10 cellular contexts compared by ENCODE assay signal in genomic region chr2:37201766-37202165, GRCh38. TPM values are rescaled to one million over a fixed set of nuclear protein-coding genes. Genes with fewer than 3 reads are reported as not detected.
A peak's percentile ranks its signal among the peaks of the same experiment; 100 is the strongest.
DNase-seq lines count a peak whose midpoint lies in the region; ATAC-seq, FAIRE-seq and TF ChIP-seq lines count a peak whose summit lies in the region.
"Had no signal": no experiment of that assay in that cellular context is flagged by ENCODE, and none has a peak within 500 bp of the region (broad histone marks: within the 10 kb centered on the region; RNA-seq: fewer than 3 reads in every experiment).

No MANE protein-coding gene starts in this region.

- no peak for FAIRE-seq in kidney (lab: Jason Lieb, UNC)
- FAIRE-seq: RCC 7860 had no signal

- intact Hi-C loops in Panc1 (cut with micrococcal nuclease; ENCODE audit: unreplicated experiment) (no loop called here), colonic mucosa (cut with DNase I) (no loop called here), kidney (cut with DNase I) (no loop called here)

- TSS peak; percentile 10 for BruUV-seq in Panc1 (replicated peaks; lab: Mats Ljungman, UMichigan)

- TF ChIP-seq CTCF in Panc1 (IDR thresholded peaks at IDR 0.05) (no peak), colonic mucosa (IDR thresholded peaks at IDR 0.05) (no peak), kidney (IDR thresholded peaks at IDR 0.05; ENCODE audit: borderline replicate concordance, extremely low read depth, insufficient read depth) (no peak)

- H3K36me3 ChIP-seq in Panc1 (ENCODE audit: control insufficient read depth, insufficient read depth, low read length) (peaks cover 33% of the 10 kb centered on the region), colonic mucosa (peaks cover 6% of the 10 kb centered on the region), kidney (ENCODE audit: control insufficient read depth in 1 of 2, insufficient read depth in 2 of 2, low read length in 2 of 2) (peaks cover 15 to 21% of the 10 kb centered on the region in 2 donors)

- DNase-seq in activated CD4-positive, alpha-beta T cell treated with anti-CD3 and anti-CD28 coated beads for 4 hours: peak; percentile 28 to 39
- DNase-seq in activated CD4-positive, alpha-beta T cell treated with anti-CD3 and anti-CD28 coated beads, Interleukin-2, amount 50 U/mL, for 1 hour: no peak
- DNase-seq in Panc1 (ENCODE audit: low read depth, low spot score) (no peak), colonic mucosa (no peak), kidney (no peak), NCI-H2029 treated with DMSO at 0.1 percent for 48 hours (lab: John Stamatoyannopoulos, UW) (no peak)
- DNase-seq in activated naive CD8-positive, alpha-beta T cell treated with anti-CD3 and anti-CD28 coated beads for 36 hours: peak; percentile 60
- DNase-seq in stimulated activated CD8-positive, alpha-beta memory T cell treated with anti-CD3 and anti-CD28 coated beads, Interleukin-15, amount 100 ng/mL, for 48 hours (ENCODE audit: low read depth in 2 of 2): peak; percentile 47 to 52

- no peaks in the 10 kb centered on the region for H3K27me3 Mint-ChIP-seq in activated naive CD8-positive, alpha-beta T cell treated with anti-CD3 and anti-CD28 coated beads for 36 hours

- peaks cover 12% of the 10 kb centered on the region for H3K9me3 Mint-ChIP-seq in activated naive CD8-positive, alpha-beta T cell treated with anti-CD3 and anti-CD28 coated beads for 36 hours

- H3K27me3 ChIP-seq in Panc1 (ENCODE audit: control insufficient read depth, insufficient read depth, low read length) (no peaks in the 10 kb centered on the region), colonic mucosa (no peaks in the 10 kb centered on the region)

- H3K4me1 Mint-ChIP-seq in activated naive CD8-positive, alpha-beta T cell treated with anti-CD3 and anti-CD28 coated beads for 36 hours: peaks cover 44% of the 10 kb centered on the region

- H3K9me3 ChIP-seq in Panc1 (ENCODE audit: control insufficient read depth, insufficient read depth, low read depth, low read length) (peaks cover 5% of the 10 kb centered on the region; the same call in 1 of the 2 replicates), colonic mucosa (no peaks in the 10 kb centered on the region), kidney (ENCODE audit: control insufficient read depth in 1 of 2, low read length in 2 of 2) (peaks cover 0 to 9% of the 10 kb centered on the region in 2 donors)

- peak overlapping the region; percentile 55 for H3K27ac Mint-ChIP-seq in activated naive CD8-positive, alpha-beta T cell treated with anti-CD3 and anti-CD28 coated beads for 36 hours

- CTCF ChIA-PET in Panc1 (lab: Charles Lee): no interaction called here

- H3K27ac ChIP-seq in Panc1 (ENCODE audit: low read length) (no peak overlapping the region), colonic mucosa (no peak overlapping the region), kidney (ENCODE audit: low read depth in 2 of 2, low read length in 2 of 2) (no peak overlapping the region)
- H3K27ac ChIP-seq: epithelial cell of prostate had no signal

- POLR2A ChIA-PET in Panc1 (lab: Charles Lee): no interaction called here

- peaks cover 76% of the 10 kb centered on the region for H3K36me3 Mint-ChIP-seq in activated naive CD8-positive, alpha-beta T cell treated with anti-CD3 and anti-CD28 coated beads for 36 hours

- H3K4me1 ChIP-seq in Panc1 (ENCODE audit: control insufficient read depth, insufficient read depth, low read length) (no peaks in the 10 kb centered on the region), colonic mucosa (no peaks in the 10 kb centered on the region), kidney (ENCODE audit: control insufficient read depth in 1 of 2, insufficient read depth in 1 of 2, low read depth in 1 of 2, low read length in 2 of 2) (peaks cover 0 to 4% of the 10 kb centered on the region in 2 donors)

- ATAC-seq in Panc1: no peak

- in situ Hi-C loops in Panc1 (cut with HindIII; ENCODE audit: low pct_unique_long_range_greater_than_20kb, low sequenced_read_pairs): no loop called here

- peak overlapping the region; percentile 14 for H3K4me3 Mint-ChIP-seq in activated naive CD8-positive, alpha-beta T cell treated with anti-CD3 and anti-CD28 coated beads for 36 hours

- H3K4me3 ChIP-seq in Panc1 (ENCODE audit: low read depth in 2 of 2, low read length in 2 of 2) (no peak overlapping the region), colonic mucosa (no peak overlapping the region), kidney (ENCODE audit: low read length in 2 of 2) (no peak overlapping the region)

- no peak overlapping the region for H3K9ac ChIP-seq in colonic mucosa (ENCODE audit: low read depth in 2 of 2, low read length in 2 of 2)
- H3K9ac ChIP-seq in kidney (ENCODE audit: low read length in 2 of 2): no peak overlapping the region

RNA-seq across cellular contexts. Expression of gene CEBPZOS, which starts 5.5 kb away (rescaled TPM):
- total RNA-seq in Panc1 (2021; ENCODE audit: unreplicated experiment) (49.3 TPM), colonic mucosa (10 to 100 TPM; 43.1 to 49.4 TPM), kidney (38.3 TPM)
- 18.5 TPM for polyA plus RNA-seq in Panc1 (2012; ENCODE audit: insufficient read length)
- 10 to 100 TPM; 37.3 to 38.8 TPM for total RNA-seq in activated naive CD8-positive, alpha-beta T cell treated with anti-CD3 and anti-CD28 coated beads for 36 hours
- 60.7 TPM for polyA plus RNA-seq in kidney (ENCODE audit: insufficient read depth, low read depth, low replicate concordance)

RNA-seq across cellular contexts. Expression of gene SULT6B1, which starts 13.3 kb away (rescaled TPM):
- total RNA-seq in Panc1 (2021; ENCODE audit: unreplicated experiment) (not detected), colonic mucosa (not detected), kidney (not detected)
- polyA plus RNA-seq in Panc1 (2012; ENCODE audit: insufficient read length): not detected
- not detected for total RNA-seq in activated naive CD8-positive, alpha-beta T cell treated with anti-CD3 and anti-CD28 coated beads for 36 hours
- not detected for polyA plus RNA-seq in kidney (ENCODE audit: insufficient read depth, low read depth, low replicate concordance)

RNA-seq across cellular contexts. Expression of gene CEBPZ, which starts 29.6 kb away (rescaled TPM):
- total RNA-seq in Panc1 (2021; ENCODE audit: unreplicated experiment): 63.8 TPM
- 24.3 TPM for polyA plus RNA-seq in Panc1 (2012; ENCODE audit: insufficient read length)
- total RNA-seq in activated naive CD8-positive, alpha-beta T cell treated with anti-CD3 and anti-CD28 coated beads for 36 hours: 100 to 1,000 TPM; 102 to 119 TPM
- total RNA-seq in colonic mucosa: 10 to 100 TPM; 43.6 to 53.2 TPM
- total RNA-seq in kidney: 55.9 TPM
- polyA plus RNA-seq in kidney (ENCODE audit: insufficient read depth, low read depth, low replicate concordance): 45.5 TPM

RNA-seq across cellular contexts. Expression of gene NDUFAF7, which starts 29.7 kb away (rescaled TPM):
- total RNA-seq in Panc1 (2021; ENCODE audit: unreplicated experiment): 17.7 TPM
- polyA plus RNA-seq in Panc1 (2012; ENCODE audit: insufficient read length): 12.8 TPM
- total RNA-seq in activated naive CD8-positive, alpha-beta T cell treated with anti-CD3 and anti-CD28 coated beads for 36 hours: 10 to 100 TPM; 20.9 to 21.3 TPM
- total RNA-seq in colonic mucosa: 10 to 100 TPM; 12.1 to 13.8 TPM
- total RNA-seq in kidney: 15.1 TPM
- 13.1 TPM for polyA plus RNA-seq in kidney (ENCODE audit: insufficient read depth, low read depth, low replicate concordance)

RNA-seq across cellular contexts. Expression of gene EIF2AK2, which starts 45.0 kb away (rescaled TPM):
- 44.3 TPM for total RNA-seq in Panc1 (2021; ENCODE audit: unreplicated experiment)
- polyA plus RNA-seq in Panc1 (2012; ENCODE audit: insufficient read length): 10.1 TPM
- total RNA-seq in activated naive CD8-positive, alpha-beta T cell treated with anti-CD3 and anti-CD28 coated beads for 36 hours: 10 to 100 TPM; 68.7 to 74.8 TPM
- total RNA-seq in colonic mucosa: 10 to 100 TPM; 35.4 to 37.3 TPM
- total RNA-seq in kidney: 37.6 TPM
- 6.4 TPM for polyA plus RNA-seq in kidney (ENCODE audit: insufficient read depth, low read depth, low replicate concordance)

Comparison
In these comparisons a context has a peak if more than half of its experiments do, and no peak if none do; other contexts are left out.
1. DNase-seq: peak in activated CD4-positive, alpha-beta T cell treated with anti-CD3 and anti-CD28 coated beads for 4 hours (2 of 2), activated naive CD8-positive, alpha-beta T cell treated with anti-CD3 and anti-CD28 coated beads for 36 hours (single experiment) and stimulated activated CD8-positive, alpha-beta memory T cell treated with anti-CD3 and anti-CD28 coated beads, Interleukin-15, amount 100 ng/mL, for 48 hours (2 of 2); none in activated CD4-positive, alpha-beta T cell treated with anti-CD3 and anti-CD28 coated beads, Interleukin-2, amount 50 U/mL, for 1 hour (single experiment), Panc1 (single experiment), colonic mucosa (single experiment), kidney (single experiment) and NCI-H2029 treated with DMSO at 0.1 percent for 48 hours (single experiment).